1 cellular context compared by ENCODE assay signal in genomic region chr12:19196959-19197630, GRCh38.
TF ChIP-seq lines count a peak whose summit lies in the region.

No MANE protein-coding gene starts in this region.

TF ChIP-seq in WTC11, 78 proteins besides CTCF, POLR2A, EP300 and RAD21 (continued from another document):
- TF ChIP-seq IRF1 (CRISPR knock-in tag; IDR thresholded peaks at IDR 0.05), result no peak
- TF ChIP-seq ATF3 (CRISPR knock-in tag; conservative IDR thresholded peaks at IDR 0.05), result no peak
TF ChIP-seq in WTC11: peak in this region for 0.
